ENCODE assay signal across 31 cellular contexts in genomic region chr10:36606234-36606839, GRCh38.
DNase-seq lines count a peak whose midpoint lies in the region; ATAC-seq and TF ChIP-seq lines count a peak whose summit lies in the region.
"Had no signal": no experiment of that assay in that cellular context is flagged by ENCODE, and none has a peak within 500 bp of the region (broad histone marks: within the 10 kb centered on the region; RNA-seq: fewer than 3 reads in every experiment).

No MANE protein-coding gene starts in this region.

- peak; percentile 36 to 84; a peak in 2 of 4 replicates for TF ChIP-seq EP300 in SK-N-SH (IDR thresholded peaks at IDR 0.05; ENCODE audit: borderline replicate concordance in 1 of 2, low read depth in 1 of 2, low read length in 1 of 2)

- WGBS in SK-N-SH (ENCODE audit: low lambda C conversion rate), result 27% methylated on average over 5 of the region's 5 CpGs

- CTCF ChIA-PET in MCF 10A (lab: Yijun Ruan, JAX), result no interaction called here
- CTCF ChIA-PET in SK-N-SH (lab: Yijun Ruan, JAX), result no interaction called here

- H3K27me3 ChIP-seq in breast epithelium, result no peaks in the 10 kb centered on the region
- no peaks in the 10 kb centered on the region for H3K27me3 ChIP-seq in SK-N-SH (ENCODE audit: insufficient read depth)
- H3K27me3 ChIP-seq: neutrophil, uterus had no signal

- POLR2A ChIA-PET in MCF 10A (lab: Yijun Ruan, JAX), result interaction anchor here (0.9 kb wide), 1 partner anchor 119 kb away, joined by 3 read pairs; no protein-coding TSS in a partner anchor
- POLR2A ChIA-PET in SK-N-SH (lab: Yijun Ruan, JAX), result no interaction called here

- no peak for DNase-seq in MCF 10A (ENCODE audit: unreplicated experiment)
- DNase-seq in breast epithelium (ENCODE audit: low spot score in 2 of 2), result no peak
- no peak for DNase-seq in SK-N-SH
- peak; percentile 18 for DNase-seq in epithelial cell of esophagus (ENCODE audit: low read depth)
- no peak for DNase-seq in NCI-H1092 treated with DMSO at 0.1 percent for 48 hours (lab: John Stamatoyannopoulos, UW)
- DNase-seq in NCI-H2029 (lab: John Stamatoyannopoulos, UW), result no peak
- DNase-seq: activated CD4-positive, alpha-beta T cell treated with anti-CD3 and anti-CD28 coated beads for 1 hour; activated CD8-positive, alpha-beta T cell treated with anti-CD3 and anti-CD28 coated beads for 36 hours; activated naive CD4-positive, alpha-beta T cell treated with anti-CD3 and anti-CD28 coated beads, Interleukin-2, amount 50 U/mL, for 16 hours; anterior cingulate cortex; caudate nucleus; CD8-positive, alpha-beta memory T cell; islet precursor cell; Karpas-422; left ventricle myocardium inferior; naive B cell; NCI-H187; NCI-H524 treated with DMSO at 0.1 percent for 48 hours; psoas muscle; SIG-M5; uterus had no signal

- no peaks in the 10 kb centered on the region for H3K4me1 ChIP-seq in breast epithelium
- peaks cover 0 to 47% of the 10 kb centered on the region in 2 experiments; a peak in 3 of 4 replicates for H3K4me1 ChIP-seq in SK-N-SH (ENCODE audit: control insufficient read depth in 1 of 2, insufficient read depth in 2 of 2, low read depth in 1 of 2, low read length in 1 of 2)
- H3K4me1 ChIP-seq: left ventricle myocardium inferior, psoas muscle, uterus had no signal

- H3K27ac ChIP-seq in breast epithelium (no peak overlapping the region), SK-N-SH (ENCODE audit: low read depth in 2 of 2, low read length in 1 of 2) (peak overlapping the region in 1 of 2 experiments; percentile 47; a peak in 3 of 4 replicates)
- H3K27ac ChIP-seq: left ventricle myocardium inferior, neutrophil, psoas muscle, uterus had no signal

- H3K4me2 ChIP-seq in SK-N-SH, result 0 out of 2 replicates have a peak overlapping the region, but pooled peaks have one; percentile 2

- H3K9ac ChIP-seq in SK-N-SH, result no peak overlapping the region

- TF ChIP-seq POLR2A in breast epithelium (IDR thresholded peaks at IDR 0.05), result no peak

- H3K9me3 Mint-ChIP-seq in MCF 10A (ENCODE audit: unreplicated experiment), result no peaks in the 10 kb centered on the region
- H3K9me3 Mint-ChIP-seq: activated T-helper 17 cell treated with anti-CD3 and anti-CD28 coated beads, Interleukin-2, amount 50 U/mL, for 72 hours; dendritic cell treated with granulocyte-macrophage colony-stimulating factor and Interleukin-4, amounts not matched to agents 40 ng/mL and 50 ng/mL, for 4 days; mesothelial cell of epicardium; naive B cell; stimulated activated naive CD8-positive, alpha-beta T cell treated with anti-CD3 and anti-CD28 coated beads, Interleukin-15, Interleukin-2, amounts not matched to agents 100 ng/mL and 50 ng/mL, for 24 hours had no signal

- no peaks in the 10 kb centered on the region for H4K20me1 ChIP-seq in SK-N-SH (ENCODE audit: insufficient read depth)

- H2AFZ ChIP-seq in SK-N-SH (ENCODE audit: low read depth), result no peak overlapping the region

- no peak overlapping the region for H3K4me3 Mint-ChIP-seq in MCF 10A (ENCODE audit: unreplicated experiment)
- H3K4me3 Mint-ChIP-seq: activated CD8-positive, alpha-beta T cell treated with anti-CD3 and anti-CD28 coated beads for 36 hours; activated T-helper 17 cell treated with anti-CD3 and anti-CD28 coated beads, Interleukin-2, amount 50 U/mL, for 72 hours; B cell; CD8-positive, alpha-beta memory T cell; dendritic cell treated with granulocyte-macrophage colony-stimulating factor and Interleukin-4, amounts not matched to agents 40 ng/mL and 50 ng/mL, for 4 days; mesothelial cell of epicardium; naive B cell; stimulated activated naive CD8-positive, alpha-beta T cell treated with anti-CD3 and anti-CD28 coated beads, Interleukin-15, Interleukin-2, amounts not matched to agents 100 ng/mL and 50 ng/mL, for 24 hours; T-helper 1 cell treated with Interleukin-12 subunit alpha and Interleukin-12 subunit beta and Interleukin-4 antibody, amounts not matched to agents 30 μg/mL and 1 μg/mL, for 36 hours had no signal

- ATAC-seq in GM21717 (IDR thresholded peaks at IDR 0.05; ENCODE audit: unreplicated experiment) (no peak), HG02870 (IDR thresholded peaks at IDR 0.05; ENCODE audit: unreplicated experiment) (no peak)
- ATAC-seq: activated CD8-positive, alpha-beta T cell treated with anti-CD3 and anti-CD28 coated beads for 36 hours; activated T-helper 17 cell treated with anti-CD3 and anti-CD28 coated beads, Interleukin-2, amount 50 U/mL, for 72 hours; Panc1; psoas muscle had no signal

- H3K36me3 ChIP-seq in breast epithelium (no peaks in the 10 kb centered on the region), SK-N-SH (replicated peaks in 1 of 2; ENCODE audit: control insufficient read depth in 1 of 2, insufficient read depth in 2 of 2, low read length in 1 of 2) (no peaks in the 10 kb centered on the region)
- H3K36me3 ChIP-seq: left ventricle myocardium inferior, neutrophil, uterus had no signal

- intact Hi-C loops in MCF 10A (cut with micrococcal nuclease), result loop anchor here (10.0 kb wide), 1 partner anchor 962 kb away; the partner anchor contains the start of gene FZD8
- intact Hi-C loops in breast epithelium (cut with DNase I; ENCODE audit: low total_unique reads), result no loop called here

- TF ChIP-seq CTCF in MCF 10A (IDR thresholded peaks at IDR 0.05; ENCODE audit: unreplicated experiment), result no peak
- no peak for TF ChIP-seq CTCF in breast epithelium (IDR thresholded peaks at IDR 0.05)
- no peak for TF ChIP-seq CTCF in SK-N-SH (IDR thresholded peaks at IDR 0.05)
- TF ChIP-seq CTCF in epithelial cell of esophagus (IDR thresholded peaks at IDR 0.05; ENCODE audit: insufficient read depth, low read depth, low read length, missing control alignments), result no peak

- TF ChIP-seq RAD21 in SK-N-SH (IDR thresholded peaks at IDR 0.05; ENCODE audit: low read length), result no peak

- no peaks in the 10 kb centered on the region for H3K79me2 ChIP-seq in SK-N-SH (ENCODE audit: insufficient read depth)

- no peaks in the 10 kb centered on the region for H3K9me2 ChIP-seq in SK-N-SH

- H3K4me1 Mint-ChIP-seq in MCF 10A (ENCODE audit: insufficient read depth, unreplicated experiment), result peaks cover 19% of the 10 kb centered on the region
- H3K4me1 Mint-ChIP-seq: activated T-helper 17 cell treated with anti-CD3 and anti-CD28 coated beads, Interleukin-2, amount 50 U/mL, for 72 hours; B cell; CD8-positive, alpha-beta memory T cell; naive B cell had no signal

- H3K27me3 Mint-ChIP-seq in MCF 10A (ENCODE audit: insufficient read depth, unreplicated experiment), result no peaks in the 10 kb centered on the region
- H3K27me3 Mint-ChIP-seq: activated CD8-positive, alpha-beta T cell treated with anti-CD3 and anti-CD28 coated beads for 36 hours; activated T-helper 17 cell treated with anti-CD3 and anti-CD28 coated beads, Interleukin-2, amount 50 U/mL, for 72 hours; B cell; CD8-positive, alpha-beta memory T cell; dendritic cell treated with granulocyte-macrophage colony-stimulating factor and Interleukin-4, amounts not matched to agents 40 ng/mL and 50 ng/mL, for 4 days; naive B cell; stimulated activated naive CD8-positive, alpha-beta T cell treated with anti-CD3 and anti-CD28 coated beads, Interleukin-15, Interleukin-2, amounts not matched to agents 100 ng/mL and 50 ng/mL, for 24 hours had no signal

- H3K9me3 ChIP-seq in breast epithelium, result no peaks in the 10 kb centered on the region
- H3K9me3 ChIP-seq in SK-N-SH, result no peaks in the 10 kb centered on the region
- H3K9me3 ChIP-seq: left ventricle myocardium inferior, neutrophil, psoas muscle, uterus had no signal

- no peak overlapping the region for H3K4me3 ChIP-seq in breast epithelium
- H3K4me3 ChIP-seq in SK-N-SH (ENCODE audit: low read depth in 2 of 2, low read length in 1 of 2), result no peak overlapping the region
- H3K4me3 ChIP-seq in epithelial cell of esophagus (ENCODE audit: low read length), result no peak overlapping the region
- H3K4me3 ChIP-seq: left ventricle myocardium inferior, psoas muscle, uterus had no signal

- peaks cover 46% of the 10 kb centered on the region for H3F3A ChIP-seq in SK-N-SH (replicated peaks; ENCODE audit: insufficient read depth)

- BruUV-seq in MCF 10A (replicated peaks; lab: Mats Ljungman, UMichigan), result no TSS peak

- H3K36me3 Mint-ChIP-seq in MCF 10A (ENCODE audit: insufficient read depth, unreplicated experiment), result no peaks in the 10 kb centered on the region
- H3K36me3 Mint-ChIP-seq: CD8-positive, alpha-beta memory T cell; mesothelial cell of epicardium; naive B cell had no signal

- H3K27ac Mint-ChIP-seq in MCF 10A (ENCODE audit: low read depth, unreplicated experiment), result peak overlapping the region; percentile 49
- H3K27ac Mint-ChIP-seq: activated CD8-positive, alpha-beta T cell treated with anti-CD3 and anti-CD28 coated beads for 36 hours; activated T-helper 17 cell treated with anti-CD3 and anti-CD28 coated beads, Interleukin-2, amount 50 U/mL, for 72 hours; B cell; CD8-positive, alpha-beta memory T cell; dendritic cell treated with granulocyte-macrophage colony-stimulating factor and Interleukin-4, amounts not matched to agents 40 ng/mL and 50 ng/mL, for 4 days; mesothelial cell of epicardium; stimulated activated naive CD8-positive, alpha-beta T cell treated with anti-CD3 and anti-CD28 coated beads, Interleukin-15, Interleukin-2, amounts not matched to agents 100 ng/mL and 50 ng/mL, for 24 hours; T-helper 1 cell treated with Interleukin-12 subunit alpha and Interleukin-12 subunit beta and Interleukin-4 antibody, amounts not matched to agents 30 μg/mL and 1 μg/mL, for 36 hours had no signal

TF ChIP-seq in SK-N-SH, 30 proteins besides CTCF, POLR2A, EP300 and RAD21 (continues in another document):
- TF ChIP-seq TEAD4 (IDR thresholded peaks at IDR 0.05; ENCODE audit: borderline replicate concordance, insufficient read depth) (peak; percentile 71; the same call in 1 of the 2 replicates), JUND (IDR thresholded peaks at IDR 0.05) (peak; percentile 83), POLR2AphosphoS5 (IDR thresholded peaks at IDR 0.05; ENCODE audit: low read depth, low read length) (peak; percentile 62; the same call in 1 of the 2 replicates), MEF2A (IDR thresholded peaks at IDR 0.05; ENCODE audit: borderline replicate concordance, low read depth) (0 out of 2 replicates have a peak, but pooled peaks have one; percentile 12), SIN3A (IDR thresholded peaks at IDR 0.05; ENCODE audit: borderline replicate concordance, low read depth, low read length) (no peak), YY1 (IDR thresholded peaks at IDR 0.05; ENCODE audit: low read depth) (no peak), FOXJ3 (CRISPR knock-in tag; IDR thresholded peaks at IDR 0.05) (no peak), USF1 (IDR thresholded peaks at IDR 0.05; ENCODE audit: borderline replicate concordance, low read depth) (no peak)
